In genomic region chr3:29156071-29156715, GRCh38 we compare ENCODE assay signal across 14 cellular contexts.
DNase-seq lines count a peak whose midpoint lies in the region; ATAC-seq and TF ChIP-seq lines count a peak whose summit lies in the region.
"Had no signal": no experiment of that assay in that cellular context is flagged by ENCODE, and none has a peak within 500 bp of the region (broad histone marks: within the 10 kb centered on the region; RNA-seq: fewer than 3 reads in every experiment).

No MANE protein-coding gene starts in this region.

- H3K4me1 ChIP-seq in foreskin keratinocyte: no peaks in the 10 kb centered on the region
- H3K4me1 ChIP-seq: adrenal gland had no signal

- no peak for ATAC-seq in foreskin keratinocyte
- ATAC-seq: esophagus mucosa had no signal

- H3K27me3 ChIP-seq in foreskin keratinocyte: no peaks in the 10 kb centered on the region
- H3K27me3 ChIP-seq: adrenal gland had no signal

- DNase-seq in NCI-H510A treated with DMSO at 0.1 percent for 48 hours (lab: John Stamatoyannopoulos, UW): peak; percentile 56
- DNase-seq in NCI-H510A (lab: John Stamatoyannopoulos, UW): no peak
- peak; percentile 3 for DNase-seq in NCI-H69 (lab: John Stamatoyannopoulos, UW)
- DNase-seq in foreskin keratinocyte: peak; percentile 19 to 42
- DNase-seq in stromal cell of bone marrow (ENCODE audit: low read depth): peak; percentile 19
- no peak for DNase-seq in GF-D8 (lab: John Stamatoyannopoulos, UW)
- DNase-seq in posterior vena cava (ENCODE audit: low spot score): no peak
- DNase-seq in GM19238 (ENCODE audit: insufficient read length, low spot score): no peak
- DNase-seq: activated T-cell treated with anti-CD3 and anti-CD28 coated beads, Interleukin-2, amount 50 U/mL, for 1 hour; adrenal gland; MV-4-11; T-helper 1 cell had no signal

- no peak overlapping the region for H3K27ac ChIP-seq in foreskin keratinocyte
- H3K27ac ChIP-seq: adrenal gland, thoracic aorta had no signal

- intact Hi-C loops in posterior vena cava (cut with DNase I): no loop called here

- TF ChIP-seq CTCF in foreskin keratinocyte (conservative IDR thresholded peaks at IDR 0.05): no peak

Comparison
In these comparisons a context has a peak if more than half of its experiments do, and no peak if none do; other contexts are left out.
1. DNase-seq: peak in NCI-H510A treated with DMSO at 0.1 percent for 48 hours (single experiment), NCI-H69 (single experiment), foreskin keratinocyte (2 of 2) and stromal cell of bone marrow (single experiment); none in NCI-H510A (single experiment), GF-D8 (single experiment), posterior vena cava (single experiment) and GM19238 (single experiment).